9 cellular contexts compared by ENCODE assay signal in genomic region chr13:31742102-31742695, GRCh38. TPM values are rescaled to one million over a fixed set of nuclear protein-coding genes. Genes with fewer than 3 reads are reported as not detected.
DNase-seq lines count a peak whose midpoint lies in the region; ATAC-seq and TF ChIP-seq lines count a peak whose summit lies in the region.
"Had no signal": no experiment of that assay in that cellular context is flagged by ENCODE, and none has a peak within 500 bp of the region (broad histone marks: within the 10 kb centered on the region; RNA-seq: fewer than 3 reads in every experiment).

No MANE protein-coding gene starts in this region.

- H2BK5ac ChIP-seq in neuronal stem cell (ENCODE audit: low read length) = no peak overlapping the region

- H2BK12ac ChIP-seq in neuronal stem cell (ENCODE audit: low read length) = no peak overlapping the region

- no peaks in the 10 kb centered on the region for H3K9me2 ChIP-seq in OCI-LY1 (ENCODE audit: low read depth, low read length)

- no peak overlapping the region for H3K18ac ChIP-seq in neuronal stem cell (ENCODE audit: low read length)

- DNase-seq in CD8-positive, alpha-beta memory T cell = peak; percentile 28 to 62 (median 45)
- peak; percentile 62 for DNase-seq in activated T-cell treated with anti-CD3 and anti-CD28 coated beads, Interleukin-2, amount 50 U/mL, for 24 hours
- DNase-seq in fibroblast of pulmonary artery (ENCODE audit: low read depth) (peak; percentile 82), neuronal stem cell (ENCODE audit: low spot score) (peak; percentile 69), stromal cell of bone marrow (ENCODE audit: low read depth) (peak; percentile 81)

- H3K23ac ChIP-seq in neuronal stem cell (ENCODE audit: low read depth, low read length, poor library complexity) = no peak overlapping the region

- peaks cover 7 to 9% of the 10 kb centered on the region in 2 donors for H3K27me3 Mint-ChIP-seq in CD8-positive, alpha-beta memory T cell
- H3K27me3 Mint-ChIP-seq in activated T-cell treated with anti-CD3 and anti-CD28 coated beads, Interleukin-2, amount 50 U/mL, for 24 hours = peaks cover 9% of the 10 kb centered on the region

- H2AFZ ChIP-seq in OCI-LY1 (ENCODE audit: low read length) = no peak overlapping the region
- H2AFZ ChIP-seq in neuronal stem cell (ENCODE audit: low read length) = peak overlapping the region; percentile 56

- no peaks in the 10 kb centered on the region for H3K79me1 ChIP-seq in neuronal stem cell (ENCODE audit: low read depth, low read length)

- H4K91ac ChIP-seq in neuronal stem cell (ENCODE audit: low read depth, low read length, poor library complexity) = no peak overlapping the region

- no peak overlapping the region for H3K4me3 ChIP-seq in CD8-positive, alpha-beta memory T cell (ENCODE audit: low read length)
- H3K4me3 ChIP-seq in OCI-LY1 (ENCODE audit: low read depth, low read length, poor library complexity, severe bottlenecking) (no peak overlapping the region), fibroblast of pulmonary artery (replicated peaks; ENCODE audit: low read depth, low read length) (no peak overlapping the region), neuronal stem cell (ENCODE audit: low read length in 2 of 2) (no peak overlapping the region)

- H4K20me1 ChIP-seq in OCI-LY1 (ENCODE audit: insufficient read depth, low read length) = no peaks in the 10 kb centered on the region

- no peak overlapping the region for H2BK120ac ChIP-seq in neuronal stem cell (ENCODE audit: low read depth, low read length)

- no peak overlapping the region for H3K4ac ChIP-seq in neuronal stem cell (ENCODE audit: low read length)

- H3K36me3 Mint-ChIP-seq in CD8-positive, alpha-beta memory T cell = peaks cover 0 to 1% (median 0%) of the 10 kb centered on the region in 3 donors
- H3K36me3 Mint-ChIP-seq in activated T-cell treated with anti-CD3 and anti-CD28 coated beads, Interleukin-2, amount 50 U/mL, for 24 hours (ENCODE audit: low read depth) = no peaks in the 10 kb centered on the region

- H3K9ac ChIP-seq in OCI-LY1 (ENCODE audit: low read length) (no peak overlapping the region), neuronal stem cell (ENCODE audit: low read depth, low read length, poor library complexity) (no peak overlapping the region)

- POLR2A ChIA-PET in CD8-positive, alpha-beta memory T cell (lab: Charles Lee) = no interaction called here

- peak overlapping the region in 1 of 7 donors; percentile 48 for H3K4me3 Mint-ChIP-seq in CD8-positive, alpha-beta memory T cell
- no peak overlapping the region for H3K4me3 Mint-ChIP-seq in activated T-cell treated with anti-CD3 and anti-CD28 coated beads, Interleukin-2, amount 50 U/mL, for 24 hours

- no peak overlapping the region for H3K14ac ChIP-seq in neuronal stem cell (ENCODE audit: low read length)

- no peaks in the 10 kb centered on the region for H3K9me3 ChIP-seq in CD8-positive, alpha-beta memory T cell (ENCODE audit: low read length)
- H3K9me3 ChIP-seq in OCI-LY1 (ENCODE audit: low read length) = no peaks in the 10 kb centered on the region
- no peaks in the 10 kb centered on the region for H3K9me3 ChIP-seq in neuronal stem cell (replicated peaks in 1 of 2; ENCODE audit: control insufficient read depth in 2 of 2, insufficient read depth in 1 of 2, low read depth in 1 of 2, low read length in 2 of 2)

- peak; percentile 91 for TF ChIP-seq CTCF in OCI-LY1 (IDR thresholded peaks at IDR 0.05; ENCODE audit: low read length)
- peak; percentile 98 for TF ChIP-seq CTCF in fibroblast of pulmonary artery (IDR thresholded peaks at IDR 0.05; ENCODE audit: low read length, missing control alignments)

- peaks cover 2 to 4% (median 4%) of the 10 kb centered on the region in 3 donors for H3K4me1 Mint-ChIP-seq in CD8-positive, alpha-beta memory T cell
- H3K4me1 Mint-ChIP-seq in activated T-cell treated with anti-CD3 and anti-CD28 coated beads, Interleukin-2, amount 50 U/mL, for 24 hours (ENCODE audit: low read depth) = peaks cover 2% of the 10 kb centered on the region

- CTCF ChIA-PET in CD8-positive, alpha-beta memory T cell (lab: Charles Lee) = no interaction called here

- H2BK15ac ChIP-seq in neuronal stem cell (ENCODE audit: low read length) = no peak overlapping the region

- peak; percentile 82 for ATAC-seq in GM19324 (IDR thresholded peaks at IDR 0.05; ENCODE audit: low FRiP score, unreplicated experiment)
- ATAC-seq in HG03469 (IDR thresholded peaks at IDR 0.05; ENCODE audit: unreplicated experiment) = peak; percentile 82

- H3K27ac ChIP-seq in CD8-positive, alpha-beta memory T cell (ENCODE audit: low read depth, low read length) = no peak overlapping the region
- H3K27ac ChIP-seq in OCI-LY1 (ENCODE audit: low read depth, low read length, poor library complexity, severe bottlenecking) (no peak overlapping the region), neuronal stem cell (replicated peaks; ENCODE audit: low read length) (no peak overlapping the region)

- no peak overlapping the region for H2AK5ac ChIP-seq in neuronal stem cell (ENCODE audit: low read depth, low read length)

- no peaks in the 10 kb centered on the region for H3K36me3 ChIP-seq in CD8-positive, alpha-beta memory T cell (ENCODE audit: insufficient read depth, low read length)
- H3K36me3 ChIP-seq in OCI-LY1 (ENCODE audit: insufficient read depth, low read length) = no peaks in the 10 kb centered on the region
- H3K36me3 ChIP-seq in neuronal stem cell (replicated peaks in 1 of 2; ENCODE audit: control insufficient read depth in 2 of 2, insufficient read depth in 2 of 2, low read length in 2 of 2) = no peaks in the 10 kb centered on the region

- H3F3A ChIP-seq in OCI-LY1 (ENCODE audit: insufficient read depth, low read length) = no peaks in the 10 kb centered on the region

- H3K27me3 ChIP-seq in CD8-positive, alpha-beta memory T cell (ENCODE audit: insufficient read depth, low read length, poor library complexity, severe bottlenecking) = no peaks in the 10 kb centered on the region
- H3K27me3 ChIP-seq in OCI-LY1 (ENCODE audit: insufficient read depth, low read length) (no peaks in the 10 kb centered on the region), neuronal stem cell (ENCODE audit: control insufficient read depth in 3 of 3, insufficient read depth in 3 of 3, low read depth in 1 of 3, low read length in 3 of 3) (peaks cover 0 to 7% (median 0%) of the 10 kb centered on the region in 3 experiments)

- WGBS in neuronal stem cell (ENCODE audit: extremely low coverage in 2 of 2, insufficient read length in 2 of 2, insufficient replicate concordance in 1 of 2), 2 donors = no CpG with 5 or more reads among the region's 7 CpGs

- H3K4me2 ChIP-seq in OCI-LY1 (ENCODE audit: low read length) = no peak overlapping the region
- H3K4me2 ChIP-seq in neuronal stem cell (ENCODE audit: insufficient read depth, low read length, poor library complexity, severe bottlenecking) = no peak overlapping the region

- no peak overlapping the region for H4K8ac ChIP-seq in neuronal stem cell (ENCODE audit: low read depth, low read length)

- no peaks in the 10 kb centered on the region for H3K4me1 ChIP-seq in CD8-positive, alpha-beta memory T cell (ENCODE audit: insufficient read depth, low read length)
- no peaks in the 10 kb centered on the region for H3K4me1 ChIP-seq in OCI-LY1 (ENCODE audit: insufficient read depth, low read length, severe bottlenecking)
- H3K4me1 ChIP-seq in neuronal stem cell (ENCODE audit: control insufficient read depth in 2 of 2, insufficient read depth in 1 of 2, low read depth in 1 of 2, low read length in 2 of 2) = peaks cover 0 to 1% of the 10 kb centered on the region in 2 donors

- H3K9me3 Mint-ChIP-seq in CD8-positive, alpha-beta memory T cell = no peaks in the 10 kb centered on the region
- H3K9me3 Mint-ChIP-seq in activated T-cell treated with anti-CD3 and anti-CD28 coated beads, Interleukin-2, amount 50 U/mL, for 24 hours = no peaks in the 10 kb centered on the region

- H3K27ac Mint-ChIP-seq in CD8-positive, alpha-beta memory T cell = peak overlapping the region in 1 of 8 donors; percentile 50
- H3K27ac Mint-ChIP-seq in activated T-cell treated with anti-CD3 and anti-CD28 coated beads, Interleukin-2, amount 50 U/mL, for 24 hours = no peak overlapping the region

- no peaks in the 10 kb centered on the region for H3K79me2 ChIP-seq in OCI-LY1 (ENCODE audit: insufficient read depth, low read length)

RNA-seq across cellular contexts. Expression of gene RXFP2, which starts 2.9 kb away (rescaled TPM):
- total RNA-seq in CD8-positive, alpha-beta memory T cell = not detected
- polyA plus RNA-seq in CD8-positive, alpha-beta memory T cell = not detected
- not detected for polyA plus RNA-seq in neuronal stem cell (2013, experiment 1 of 2)
- not detected for polyA plus RNA-seq in neuronal stem cell (2013, experiment 2 of 2)
- polyA plus RNA-seq: adipose tissue had no signal
